In the genomic region with DNA sequence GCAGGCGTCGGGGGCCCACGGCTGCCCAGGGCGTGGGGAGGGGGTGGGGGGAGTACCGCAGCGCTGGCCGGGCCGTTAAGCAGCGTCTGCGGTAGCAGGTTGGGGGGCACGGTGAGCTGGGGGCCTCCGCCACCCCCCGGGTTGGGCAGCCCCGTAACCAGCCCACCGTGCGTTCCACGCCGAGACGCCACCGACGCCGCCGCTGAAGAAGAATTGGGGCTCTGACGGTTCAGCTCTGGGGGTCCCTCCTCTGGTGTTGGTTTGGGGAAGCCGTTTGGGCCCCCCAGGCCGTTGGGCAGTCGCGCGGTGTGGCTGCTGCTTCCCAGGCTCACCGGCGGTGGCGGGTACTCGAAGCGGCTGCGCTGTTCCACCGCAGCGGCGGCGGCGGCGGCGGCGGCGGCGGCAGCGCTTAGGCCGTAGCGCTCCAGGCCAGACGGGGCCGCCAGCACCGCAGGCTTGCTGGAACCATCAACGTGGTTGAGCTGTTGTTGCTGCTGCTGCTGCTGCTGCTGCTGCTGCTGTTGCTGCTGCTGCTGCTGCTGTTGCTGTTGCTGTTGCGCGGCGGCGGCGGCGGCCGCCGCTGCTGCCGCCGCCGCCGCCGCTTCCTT, we compare ENCODE assay signal across 8 cellular contexts. TPM values are rescaled to one million over a fixed set of nuclear protein-coding genes. Genes with fewer than 3 reads are reported as not detected.
DNase-seq lines count a peak whose midpoint lies in the region; ATAC-seq and TF ChIP-seq lines count a peak whose summit lies in the region.

No MANE protein-coding gene starts in this region.

- H3K4me3 ChIP-seq in HFF-Myc (replicated peaks; ENCODE audit: low read depth, low read length) (peak overlapping the region; percentile 84), Peyer's patch (peak overlapping the region; percentile 74 to 94 (median 87)), heart left ventricle (peak overlapping the region; percentile 64 to 96 (median 85))

- H3K4me3 Mint-ChIP-seq in activated naive CD8-positive, alpha-beta T cell = peak overlapping the region; percentile 81

- peaks cover 66% of the 10 kb centered on the region for H3K4me1 Mint-ChIP-seq in activated naive CD8-positive, alpha-beta T cell (ENCODE audit: low read depth)

- WGBS in heart left ventricle, 4 donors = 0 to 2% (median 2%) methylated on average over 14 to 65 of the region's 65 CpGs

- peaks cover 10% of the 10 kb centered on the region for H3K36me3 Mint-ChIP-seq in activated naive CD8-positive, alpha-beta T cell

- H3K27me3 ChIP-seq in Peyer's patch = no peaks in the 10 kb centered on the region
- no peaks in the 10 kb centered on the region for H3K27me3 ChIP-seq in heart left ventricle

- peak in 1 of 4 donors; percentile 5 for ATAC-seq in heart left ventricle
- no peak for ATAC-seq in HG03469 (IDR thresholded peaks at IDR 0.05; ENCODE audit: unreplicated experiment)
- ATAC-seq in GM18870 (IDR thresholded peaks at IDR 0.05; ENCODE audit: unreplicated experiment) = no peak

- H3K27ac ChIP-seq in Peyer's patch (peak overlapping the region; percentile 99 to 100 (median 100)), heart left ventricle (peak overlapping the region; percentile 98 to 100 (median 100))

- peak; percentile 55 for DNase-seq in GM03348 (ENCODE audit: low spot score)
- no peak for DNase-seq in HFF-Myc (ENCODE audit: extremely low read depth, low read depth)
- DNase-seq in Peyer's patch = peak; percentile 47 to 77 (median 76)
- peak; percentile 32 to 73 (median 58) for DNase-seq in heart left ventricle
- DNase-seq in retina = peak; percentile 80

- H3K27ac Mint-ChIP-seq in activated naive CD8-positive, alpha-beta T cell = no peak overlapping the region

- TF ChIP-seq POLR2A in Peyer's patch (IDR thresholded peaks at IDR 0.05) (peak in 1 of 2 donors; percentile 33), heart left ventricle (IDR thresholded peaks at IDR 0.05) (no peak)

- H3K9me3 ChIP-seq in Peyer's patch = no peaks in the 10 kb centered on the region
- H3K9me3 ChIP-seq in heart left ventricle = no peaks in the 10 kb centered on the region

- peaks cover 3 to 77% (median 23%) of the 10 kb centered on the region in 4 donors for H3K4me1 ChIP-seq in Peyer's patch
- H3K4me1 ChIP-seq in heart left ventricle = peaks cover 16 to 75% (median 62%) of the 10 kb centered on the region in 12 donors

- H3K9me3 Mint-ChIP-seq in activated naive CD8-positive, alpha-beta T cell (ENCODE audit: low read depth) = no peaks in the 10 kb centered on the region

- H3K36me3 ChIP-seq in Peyer's patch = peaks cover 0 to 11% (median 0%) of the 10 kb centered on the region in 3 donors
- H3K36me3 ChIP-seq in heart left ventricle = peaks cover 0 to 33% (median 8%) of the 10 kb centered on the region in 9 donors

- TF ChIP-seq CTCF in HFF-Myc (IDR thresholded peaks at IDR 0.05; ENCODE audit: low read depth, low read length, missing control alignments) (no peak), Peyer's patch (IDR thresholded peaks at IDR 0.05) (peak in 3 of 6 experiments; percentile 28 to 30 (median 30)), heart left ventricle (IDR thresholded peaks at IDR 0.05) (peak in 4 of 12 donors; percentile 17 to 30 (median 21))

- H3K27me3 Mint-ChIP-seq in activated naive CD8-positive, alpha-beta T cell = no peaks in the 10 kb centered on the region

- intact Hi-C loops in heart left ventricle (cut with DNase I) = loop anchor here in 9 of 10 donors (1.0 to 10.0 kb wide), 9 partner anchors 14 to 112 kb away; a partner anchor contains a TSS

RNA-seq across cellular contexts. Expression of a gene that starts 1.5 kb away (rescaled TPM):
- total RNA-seq in Peyer's patch (10 to 100 TPM; 10.3 to 20.6 (median 16.4) TPM), heart left ventricle (10 to 100 TPM; 31.7 to 59.2 (median 36.7) TPM)
- polyA plus RNA-seq in heart left ventricle = 10 to 100 TPM in 1 of 2 donors, 1 to 10 TPM in 1; 7.5 to 24.4 TPM
